ENCODE assay signal across 1 cellular context in the genomic region with DNA sequence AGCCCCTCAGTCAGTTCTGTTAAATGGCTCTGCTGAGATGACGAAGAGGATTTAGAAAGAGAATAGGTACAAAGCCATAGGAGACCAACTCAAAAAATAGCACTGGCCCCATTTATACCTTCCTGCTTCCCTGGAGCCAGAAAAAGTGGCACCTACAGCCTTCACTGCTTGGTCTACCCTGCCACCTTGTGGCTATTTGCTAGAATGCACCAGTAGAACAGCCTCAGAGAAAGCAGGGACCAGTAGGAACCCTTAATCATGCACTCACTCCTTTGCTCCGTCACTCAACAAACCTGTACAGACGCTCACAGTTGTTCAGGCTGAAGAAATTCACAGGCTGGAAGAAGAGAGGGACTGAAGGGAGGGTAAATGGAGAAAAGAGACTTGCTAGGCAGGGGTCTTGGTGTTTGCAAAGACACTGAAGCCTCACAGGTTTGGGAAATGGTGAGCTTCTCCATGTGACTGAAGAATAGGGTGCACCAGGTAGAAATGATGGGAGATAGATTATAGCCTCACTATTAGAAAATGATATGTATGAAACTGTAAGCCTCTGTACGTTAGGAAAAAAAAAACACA.
TF ChIP-seq lines count a peak whose summit lies in the region.

No MANE protein-coding gene starts in this region.

TF ChIP-seq in H1, 55 proteins besides CTCF, POLR2A, EP300 and RAD21:
- no peak for TF ChIP-seq BCL11A (IDR thresholded peaks at IDR 0.05; ENCODE audit: low read depth in 2 of 2, low read length in 2 of 2)
- TF ChIP-seq RNF2 (IDR thresholded peaks at IDR 0.05; ENCODE audit: borderline replicate concordance, low read depth, low read length, missing control alignments, poor library complexity, severe bottlenecking) = no peak
- no peak for TF ChIP-seq SUZ12 (IDR thresholded peaks at IDR 0.05; ENCODE audit: low read length)
- TF ChIP-seq, protein P1, sequence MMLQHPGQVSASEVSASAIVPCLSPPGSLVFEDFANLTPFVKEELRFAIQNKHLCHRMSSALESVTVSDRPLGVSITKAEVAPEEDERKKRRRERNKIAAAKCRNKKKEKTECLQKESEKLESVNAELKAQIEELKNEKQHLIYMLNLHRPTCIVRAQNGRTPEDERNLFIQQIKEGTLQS (IDR thresholded peaks at IDR 0.05; ENCODE audit: insufficient read depth, low read depth, low read length) = no peak
- TF ChIP-seq, protein P2, sequence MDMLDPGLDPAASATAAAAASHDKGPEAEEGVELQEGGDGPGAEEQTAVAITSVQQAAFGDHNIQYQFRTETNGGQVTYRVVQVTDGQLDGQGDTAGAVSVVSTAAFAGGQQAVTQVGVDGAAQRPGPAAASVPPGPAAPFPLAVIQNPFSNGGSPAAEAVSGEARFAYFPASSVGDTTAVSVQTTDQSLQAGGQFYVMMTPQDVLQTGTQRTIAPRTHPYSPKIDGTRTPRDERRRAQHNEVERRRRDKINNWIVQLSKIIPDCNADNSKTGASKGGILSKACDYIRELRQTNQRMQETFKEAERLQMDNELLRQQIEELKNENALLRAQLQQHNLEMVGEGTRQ (IDR thresholded peaks at IDR 0.05; ENCODE audit: low read length) = no peak
- no peak for TF ChIP-seq SAP30 (IDR thresholded peaks at IDR 0.05; ENCODE audit: insufficient read depth, insufficient replicate concordance, low read length)
- TF ChIP-seq KDM1A (IDR thresholded peaks at IDR 0.05; ENCODE audit: borderline replicate concordance, low read length) = no peak
- TF ChIP-seq, protein P3, sequence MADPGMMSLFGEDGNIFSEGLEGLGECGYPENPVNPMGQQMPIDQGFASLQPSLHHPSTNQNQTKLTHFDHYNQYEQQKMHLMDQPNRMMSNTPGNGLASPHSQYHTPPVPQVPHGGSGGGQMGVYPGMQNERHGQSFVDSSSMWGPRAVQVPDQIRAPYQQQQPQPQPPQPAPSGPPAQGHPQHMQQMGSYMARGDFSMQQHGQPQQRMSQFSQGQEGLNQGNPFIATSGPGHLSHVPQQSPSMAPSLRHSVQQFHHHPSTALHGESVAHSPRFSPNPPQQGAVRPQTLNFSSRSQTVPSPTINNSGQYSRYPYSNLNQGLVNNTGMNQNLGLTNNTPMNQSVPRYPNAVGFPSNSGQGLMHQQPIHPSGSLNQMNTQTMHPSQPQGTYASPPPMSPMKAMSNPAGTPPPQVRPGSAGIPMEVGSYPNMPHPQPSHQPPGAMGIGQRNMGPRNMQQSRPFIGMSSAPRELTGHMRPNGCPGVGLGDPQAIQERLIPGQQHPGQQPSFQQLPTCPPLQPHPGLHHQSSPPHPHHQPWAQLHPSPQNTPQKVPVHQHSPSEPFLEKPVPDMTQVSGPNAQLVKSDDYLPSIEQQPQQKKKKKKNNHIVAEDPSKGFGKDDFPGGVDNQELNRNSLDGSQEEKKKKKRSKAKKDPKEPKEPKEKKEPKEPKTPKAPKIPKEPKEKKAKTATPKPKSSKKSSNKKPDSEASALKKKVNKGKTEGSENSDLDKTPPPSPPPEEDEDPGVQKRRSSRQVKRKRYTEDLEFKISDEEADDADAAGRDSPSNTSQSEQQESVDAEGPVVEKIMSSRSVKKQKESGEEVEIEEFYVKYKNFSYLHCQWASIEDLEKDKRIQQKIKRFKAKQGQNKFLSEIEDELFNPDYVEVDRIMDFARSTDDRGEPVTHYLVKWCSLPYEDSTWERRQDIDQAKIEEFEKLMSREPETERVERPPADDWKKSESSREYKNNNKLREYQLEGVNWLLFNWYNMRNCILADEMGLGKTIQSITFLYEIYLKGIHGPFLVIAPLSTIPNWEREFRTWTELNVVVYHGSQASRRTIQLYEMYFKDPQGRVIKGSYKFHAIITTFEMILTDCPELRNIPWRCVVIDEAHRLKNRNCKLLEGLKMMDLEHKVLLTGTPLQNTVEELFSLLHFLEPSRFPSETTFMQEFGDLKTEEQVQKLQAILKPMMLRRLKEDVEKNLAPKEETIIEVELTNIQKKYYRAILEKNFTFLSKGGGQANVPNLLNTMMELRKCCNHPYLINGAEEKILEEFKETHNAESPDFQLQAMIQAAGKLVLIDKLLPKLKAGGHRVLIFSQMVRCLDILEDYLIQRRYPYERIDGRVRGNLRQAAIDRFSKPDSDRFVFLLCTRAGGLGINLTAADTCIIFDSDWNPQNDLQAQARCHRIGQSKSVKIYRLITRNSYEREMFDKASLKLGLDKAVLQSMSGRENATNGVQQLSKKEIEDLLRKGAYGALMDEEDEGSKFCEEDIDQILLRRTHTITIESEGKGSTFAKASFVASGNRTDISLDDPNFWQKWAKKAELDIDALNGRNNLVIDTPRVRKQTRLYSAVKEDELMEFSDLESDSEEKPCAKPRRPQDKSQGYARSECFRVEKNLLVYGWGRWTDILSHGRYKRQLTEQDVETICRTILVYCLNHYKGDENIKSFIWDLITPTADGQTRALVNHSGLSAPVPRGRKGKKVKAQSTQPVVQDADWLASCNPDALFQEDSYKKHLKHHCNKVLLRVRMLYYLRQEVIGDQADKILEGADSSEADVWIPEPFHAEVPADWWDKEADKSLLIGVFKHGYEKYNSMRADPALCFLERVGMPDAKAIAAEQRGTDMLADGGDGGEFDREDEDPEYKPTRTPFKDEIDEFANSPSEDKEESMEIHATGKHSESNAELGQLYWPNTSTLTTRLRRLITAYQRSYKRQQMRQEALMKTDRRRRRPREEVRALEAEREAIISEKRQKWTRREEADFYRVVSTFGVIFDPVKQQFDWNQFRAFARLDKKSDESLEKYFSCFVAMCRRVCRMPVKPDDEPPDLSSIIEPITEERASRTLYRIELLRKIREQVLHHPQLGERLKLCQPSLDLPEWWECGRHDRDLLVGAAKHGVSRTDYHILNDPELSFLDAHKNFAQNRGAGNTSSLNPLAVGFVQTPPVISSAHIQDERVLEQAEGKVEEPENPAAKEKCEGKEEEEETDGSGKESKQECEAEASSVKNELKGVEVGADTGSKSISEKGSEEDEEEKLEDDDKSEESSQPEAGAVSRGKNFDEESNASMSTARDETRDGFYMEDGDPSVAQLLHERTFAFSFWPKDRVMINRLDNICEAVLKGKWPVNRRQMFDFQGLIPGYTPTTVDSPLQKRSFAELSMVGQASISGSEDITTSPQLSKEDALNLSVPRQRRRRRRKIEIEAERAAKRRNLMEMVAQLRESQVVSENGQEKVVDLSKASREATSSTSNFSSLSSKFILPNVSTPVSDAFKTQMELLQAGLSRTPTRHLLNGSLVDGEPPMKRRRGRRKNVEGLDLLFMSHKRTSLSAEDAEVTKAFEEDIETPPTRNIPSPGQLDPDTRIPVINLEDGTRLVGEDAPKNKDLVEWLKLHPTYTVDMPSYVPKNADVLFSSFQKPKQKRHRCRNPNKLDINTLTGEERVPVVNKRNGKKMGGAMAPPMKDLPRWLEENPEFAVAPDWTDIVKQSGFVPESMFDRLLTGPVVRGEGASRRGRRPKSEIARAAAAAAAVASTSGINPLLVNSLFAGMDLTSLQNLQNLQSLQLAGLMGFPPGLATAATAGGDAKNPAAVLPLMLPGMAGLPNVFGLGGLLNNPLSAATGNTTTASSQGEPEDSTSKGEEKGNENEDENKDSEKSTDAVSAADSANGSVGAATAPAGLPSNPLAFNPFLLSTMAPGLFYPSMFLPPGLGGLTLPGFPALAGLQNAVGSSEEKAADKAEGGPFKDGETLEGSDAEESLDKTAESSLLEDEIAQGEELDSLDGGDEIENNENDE (IDR thresholded peaks at IDR 0.05; ENCODE audit: insufficient replicate concordance, low read length) = no peak
- no peak for TF ChIP-seq EZH2 (IDR thresholded peaks at IDR 0.05; ENCODE audit: low read depth, low read length, severe bottlenecking)
- TF ChIP-seq CREB1 (IDR thresholded peaks at IDR 0.05) = no peak
- no peak for TF ChIP-seq CBX8 (IDR thresholded peaks at IDR 0.05; ENCODE audit: borderline replicate concordance, low read depth, low read length)
- TF ChIP-seq BACH1 (IDR thresholded peaks at IDR 0.05; ENCODE audit: low read length) = no peak
- TF ChIP-seq NRF1 (IDR thresholded peaks at IDR 0.05; ENCODE audit: low read depth, low read length) = no peak
- TF ChIP-seq SIRT6 (IDR thresholded peaks at IDR 0.05; ENCODE audit: low read length) = no peak
- TF ChIP-seq JUN (IDR thresholded peaks at IDR 0.05; ENCODE audit: low read depth, low read length) = no peak
- no peak for TF ChIP-seq RXRA (IDR thresholded peaks at IDR 0.05; ENCODE audit: insufficient read depth, low read depth, low read length)
